In genomic region chr10:5360318-5360915, GRCh38 we compare ENCODE assay signal across 24 cellular contexts. TPM values are rescaled to one million over a fixed set of nuclear protein-coding genes. Genes with fewer than 3 reads are reported as not detected.
DNase-seq lines count a peak whose midpoint lies in the region; ATAC-seq, FAIRE-seq and TF ChIP-seq lines count a peak whose summit lies in the region.
"Had no signal": no experiment of that assay in that cellular context is flagged by ENCODE, and none has a peak within 500 bp of the region (broad histone marks: within the 10 kb centered on the region; RNA-seq: fewer than 3 reads in every experiment).

No MANE protein-coding gene starts in this region.

- intact Hi-C loops in PC-3 (cut with micrococcal nuclease) = no loop called here
- intact Hi-C loops in mucosa of descending colon (cut with DNase I, micrococcal nuclease) = no loop called here
- intact Hi-C loops in body of pancreas (cut with DNase I) = no loop called here

- H3K36me3 ChIP-seq in PC-3 (ENCODE audit: low read depth, low read length) (no peaks in the 10 kb centered on the region), mucosa of descending colon (ENCODE audit: low read depth) (no peaks in the 10 kb centered on the region), body of pancreas (replicated peaks in 1 of 2; ENCODE audit: insufficient read depth in 1 of 2, low read depth in 2 of 2) (no peaks in the 10 kb centered on the region)

- H3K9me2 ChIP-seq in PC-3 (replicated peaks; ENCODE audit: low read length) = no peaks in the 10 kb centered on the region

- POLR2A ChIA-PET in PC-3 (lab: Charles Lee; ENCODE audit: unreplicated experiment) = no interaction called here

- CTCF ChIA-PET in PC-3 (lab: Charles Lee) = no interaction called here

- ATAC-seq in PC-3 (peak; percentile 37), mucosa of descending colon (peak; percentile 85), HG03565 (IDR thresholded peaks at IDR 0.05; ENCODE audit: unreplicated experiment) (no peak), body of pancreas (no peak)
- ATAC-seq: K562, Panc1, SK-N-SH treated with all-trans-retinoic acid at 6 μM for 48 hours had no signal

- H3K4me3 ChIP-seq in PC-3 (ENCODE audit: low read length) = no peak overlapping the region
- no peak overlapping the region for H3K4me3 ChIP-seq in mucosa of descending colon
- no peak overlapping the region for H3K4me3 ChIP-seq in body of pancreas
- H3K4me3 ChIP-seq: K562 had no signal

- TF ChIP-seq CTCF in PC-3 (conservative IDR thresholded peaks at IDR 0.05; ENCODE audit: low read depth, low read length) = no peak
- TF ChIP-seq CTCF in mucosa of descending colon (IDR thresholded peaks at IDR 0.05) = no peak
- no peak for TF ChIP-seq CTCF in D721Med (IDR thresholded peaks at IDR 0.05; ENCODE audit: insufficient read depth, missing control alignments)
- no peak for TF ChIP-seq CTCF in body of pancreas (IDR thresholded peaks at IDR 0.05)

- no peak overlapping the region for H2AFZ ChIP-seq in PC-3 (ENCODE audit: low read length)

- DNase-seq in DMS153 treated with DMSO at 0.1 percent for 48 hours (lab: John Stamatoyannopoulos, UW; ENCODE audit: unreplicated experiment) (peak; percentile 39), NCI-H2171 (lab: John Stamatoyannopoulos, UW) (peak; percentile 3), PC-3 (no peak), mucosa of descending colon (peak in 1 of 3 donors; percentile 30), D721Med (ENCODE audit: insufficient read length, low spot score) (no peak), body of pancreas (no peak), islet precursor cell (no peak)
- DNase-seq: CD4-positive, CD25-positive, alpha-beta regulatory T cell; COR-L47; GOT3; HCEC 1CT; NCI-H1092; NCI-H1436; NCI-H2029; NCI-H774; NK-92 treated with Interleukin-12 subunit alpha and Interleukin-12 subunit beta, amount 100 ng/mL, for 24 hours had no signal

- H3K27me3 ChIP-seq in PC-3 (ENCODE audit: low read length) (no peaks in the 10 kb centered on the region), body of pancreas (no peaks in the 10 kb centered on the region)

- WGBS in body of pancreas, 2 donors = 49 to 56% methylated on average over 7 of the region's 7 CpGs

- H3K27ac ChIP-seq in PC-3 (ENCODE audit: low read length) = no peak overlapping the region
- H3K27ac ChIP-seq in body of pancreas = no peak overlapping the region

- no peaks in the 10 kb centered on the region for H3K79me2 ChIP-seq in PC-3 (ENCODE audit: low read length)

- FAIRE-seq in D721Med (lab: Jason Lieb, UNC) = no peak
- FAIRE-seq: G401.6, GM12892, K562 had no signal

- H3K4me1 ChIP-seq in PC-3 (ENCODE audit: insufficient read depth, low read length) (no peaks in the 10 kb centered on the region), mucosa of descending colon (ENCODE audit: low read depth) (peaks cover 10% of the 10 kb centered on the region), body of pancreas (peaks cover 6% of the 10 kb centered on the region)

- TF ChIP-seq POLR2A in body of pancreas (IDR thresholded peaks at IDR 0.05) = no peak

- no peaks in the 10 kb centered on the region for H4K20me1 ChIP-seq in PC-3 (ENCODE audit: low read length)

- H3K9ac ChIP-seq in PC-3 (ENCODE audit: low read length) = no peak overlapping the region

- H3K9me3 ChIP-seq in PC-3 (ENCODE audit: low read length) = no peaks in the 10 kb centered on the region
- H3K9me3 ChIP-seq in mucosa of descending colon = no peaks in the 10 kb centered on the region
- H3K9me3 ChIP-seq in body of pancreas = no peaks in the 10 kb centered on the region

- H3K4me2 ChIP-seq in PC-3 (ENCODE audit: low read length) = no peak overlapping the region

- BruUV-seq in PC-3 (replicated peaks; lab: Mats Ljungman, UMichigan) = no TSS peak

- H3F3A ChIP-seq in PC-3 (ENCODE audit: low read length, unreplicated experiment) = no peaks in the 10 kb centered on the region

RNA-seq across cellular contexts. Expression of gene UCN3, which starts 4.3 kb away (rescaled TPM):
- total RNA-seq in PC-3 (2014; rRNA removed) (not detected in 2 replicates), mucosa of descending colon (1 to 10 TPM; 1.4 to 5.9 (median 4.8) TPM), body of pancreas (1 to 10 TPM in 1 of 2 donors, not detected in 1; 1.0 TPM)
- total RNA-seq: CD4-positive, CD25-positive, alpha-beta regulatory T cell; Daoy; K562; LHCN-M2 had no signal

RNA-seq across cellular contexts. Expression of gene TUBAL3, which starts 44.2 kb away (rescaled TPM):
- total RNA-seq in PC-3 (2014; rRNA removed) (not detected in 2 replicates), mucosa of descending colon (10 to 100 TPM; 20.9 to 64.0 (median 38.7) TPM), body of pancreas (not detected)
- total RNA-seq: CD4-positive, CD25-positive, alpha-beta regulatory T cell; LHCN-M2 had no signal

RNA-seq across cellular contexts. Expression of gene NET1, which starts 51.9 kb away (rescaled TPM):
- 86.9 and 88.2 TPM in 2 replicates for total RNA-seq in PC-3 (2014; rRNA removed)
- 100 to 1,000 TPM; 213 to 399 (median 359) TPM for total RNA-seq in mucosa of descending colon
- total RNA-seq in body of pancreas = 10 to 100 TPM; 37.9 to 70.3 TPM

Comparison
In these comparisons a context has a peak if more than half of its experiments do, and no peak if none do; other contexts are left out.
1. DNase-seq: peak in DMS153 treated with DMSO at 0.1 percent for 48 hours (single experiment) and NCI-H2171 (single experiment); none in PC-3 (single experiment), D721Med (single experiment), body of pancreas (0 of 4) and islet precursor cell (single experiment).
2. ATAC-seq: peak in PC-3 (single experiment) and mucosa of descending colon (single experiment); none in HG03565 (single experiment) and body of pancreas (single experiment).
3. RNA of gene TUBAL3, which starts 44.2 kb away (total RNA-seq): 20.9 to 64.0 TPM in mucosa of descending colon; not detected in PC-3 and not detected in body of pancreas; every median in the first group is over 10 times any median in the second.